15 cellular contexts compared by ENCODE assay signal in genomic region chr15:66422347-66422746, GRCh38. TPM values are rescaled to one million over a fixed set of nuclear protein-coding genes. Genes with fewer than 3 reads are reported as not detected.
A peak's percentile ranks its signal among the peaks of the same experiment; 100 is the strongest.
DNase-seq lines count a peak whose midpoint lies in the region; ATAC-seq and TF ChIP-seq lines count a peak whose summit lies in the region.
"Had no signal": no experiment of that assay in that cellular context is flagged by ENCODE, and none has a peak within 500 bp of the region (broad histone marks: within the 10 kb centered on the region; RNA-seq: fewer than 3 reads in every experiment).

No MANE protein-coding gene starts in this region.

- no peaks in the 10 kb centered on the region for H3K9me3 Mint-ChIP-seq in CD4-positive, alpha-beta T cell
- no peaks in the 10 kb centered on the region for H3K9me3 Mint-ChIP-seq in H9
- no peaks in the 10 kb centered on the region for H3K9me3 Mint-ChIP-seq in central memory CD8-positive, alpha-beta T cell
- peaks cover 0 to 11% (median 2%) of the 10 kb centered on the region in 11 donors for H3K9me3 Mint-ChIP-seq in naive thymus-derived CD4-positive, alpha-beta T cell

- no peak overlapping the region for H3K4me3 Mint-ChIP-seq in CD4-positive, alpha-beta T cell
- H3K4me3 Mint-ChIP-seq in H9 = no peak overlapping the region
- no peak overlapping the region for H3K4me3 Mint-ChIP-seq in central memory CD8-positive, alpha-beta T cell
- peak overlapping the region in 4 of 10 donors; percentile 11 to 43 (median 20) for H3K4me3 Mint-ChIP-seq in naive thymus-derived CD4-positive, alpha-beta T cell
- H3K4me3 Mint-ChIP-seq: B cell; CD8-positive, alpha-beta memory T cell had no signal

- no CpG with 5 or more reads among the region's 4 CpGs for WGBS in H9 (ENCODE audit: extremely low coverage, insufficient read length, low lambda C conversion rate)
- WGBS in psoas muscle, 3 donors = 93 to 95% (median 93%) methylated on average over 4 of the region's 4 CpGs
- 95% methylated on average over 4 of the region's 4 CpGs for WGBS in sigmoid colon, 2 donors

- H3T11ph ChIP-seq in H9 (ENCODE audit: low read length) = no peak overlapping the region

- peaks cover 61% of the 10 kb centered on the region for H3K4me1 Mint-ChIP-seq in CD4-positive, alpha-beta T cell (ENCODE audit: low read depth)
- peaks cover 26 to 29% of the 10 kb centered on the region in 2 experiments for H3K4me1 Mint-ChIP-seq in H9
- H3K4me1 Mint-ChIP-seq in central memory CD8-positive, alpha-beta T cell = peaks cover 53% of the 10 kb centered on the region
- H3K4me1 Mint-ChIP-seq in naive thymus-derived CD4-positive, alpha-beta T cell = peaks cover 44 to 71% (median 59%) of the 10 kb centered on the region in 7 donors

- no peak overlapping the region for H2AK5ac ChIP-seq in H9 (ENCODE audit: insufficient read length, low read length)

- peaks cover 13% of the 10 kb centered on the region for H3K4me1 ChIP-seq in H9 (ENCODE audit: insufficient read depth, low read length)
- peaks cover 0 to 6% of the 10 kb centered on the region in 2 donors for H3K4me1 ChIP-seq in naive thymus-derived CD4-positive, alpha-beta T cell (ENCODE audit: control insufficient read depth in 2 of 2, insufficient read depth in 2 of 2, low read length in 2 of 2)
- peaks cover 5% of the 10 kb centered on the region for H3K4me1 ChIP-seq in psoas muscle
- H3K4me1 ChIP-seq in sigmoid colon = peaks cover 0 to 5% (median 0%) of the 10 kb centered on the region in 4 donors

- H3K9me3 ChIP-seq in CD4-positive, alpha-beta T cell (ENCODE audit: control insufficient read depth, low read length) = no peaks in the 10 kb centered on the region
- no peaks in the 10 kb centered on the region for H3K9me3 ChIP-seq in H9 (ENCODE audit: control insufficient read depth, low read depth, low read length)
- H3K9me3 ChIP-seq in naive thymus-derived CD4-positive, alpha-beta T cell (ENCODE audit: control insufficient read depth in 2 of 3, low read length in 3 of 3) = no peaks in the 10 kb centered on the region
- H3K9me3 ChIP-seq in psoas muscle = no peaks in the 10 kb centered on the region
- H3K9me3 ChIP-seq in sigmoid colon = no peaks in the 10 kb centered on the region

- H4K91ac ChIP-seq in H9 (ENCODE audit: insufficient read length, low read depth, low read length) = no peak overlapping the region

- H2BK12ac ChIP-seq in H9 (ENCODE audit: insufficient read length, low read depth, low read length) = no peak overlapping the region

- TF ChIP-seq CTCF in CD4-positive, alpha-beta T cell (IDR thresholded peaks at IDR 0.05) = no peak
- TF ChIP-seq CTCF in H9 (conservative IDR thresholded peaks at IDR 0.05) (no peak), psoas muscle (IDR thresholded peaks at IDR 0.05) (no peak), sigmoid colon (IDR thresholded peaks at IDR 0.05) (no peak)

- H2AFZ ChIP-seq in H9 (ENCODE audit: low read length) = no peak overlapping the region

- CTCF ChIA-PET in CD4-positive, alpha-beta T cell (lab: Charles Lee) = no interaction called here
- CTCF ChIA-PET in naive thymus-derived CD4-positive, alpha-beta T cell (lab: Charles Lee) = no interaction called here

- ATAC-seq in CD4-positive, alpha-beta T cell (ENCODE audit: poor library complexity) = no peak
- ATAC-seq in central memory CD8-positive, alpha-beta T cell (replicated peaks; ENCODE audit: extremely low read depth, poor library complexity, severe bottlenecking) = no peak
- ATAC-seq in naive thymus-derived CD4-positive, alpha-beta T cell = no peak
- ATAC-seq in psoas muscle (no peak), GM18858 (IDR thresholded peaks at IDR 0.05; ENCODE audit: unreplicated experiment) (no peak)

- intact Hi-C loops in CD4-positive, alpha-beta T cell (cut with DNase I, micrococcal nuclease) = loop anchor here in 1 of 2 experiments (5.0 kb wide), 1 partner anchor 35 kb away; the partner anchor contains the start of gene MAP2K1
- intact Hi-C loops in naive thymus-derived CD4-positive, alpha-beta T cell (cut with micrococcal nuclease) = loop anchor here in 1 of 2 donors (5.0 kb wide), 1 partner anchor 35 kb away; the partner anchor contains the start of gene MAP2K1
- intact Hi-C loops in psoas muscle (cut with DNase I) = no loop called here
- intact Hi-C loops in sigmoid colon (cut with DNase I) = no loop called here

- H3K36me3 ChIP-seq in naive thymus-derived CD4-positive, alpha-beta T cell (ENCODE audit: control insufficient read depth in 2 of 3, insufficient read depth in 3 of 3, low read length in 3 of 3) = no peaks in the 10 kb centered on the region
- H3K36me3 ChIP-seq in psoas muscle (ENCODE audit: insufficient read depth in 1 of 2, low read depth in 1 of 2) (no peaks in the 10 kb centered on the region), sigmoid colon (no peaks in the 10 kb centered on the region)
- H3K36me3 ChIP-seq: HAP-1 had no signal

- no peaks in the 10 kb centered on the region for H3K27me3 Mint-ChIP-seq in CD4-positive, alpha-beta T cell
- H3K27me3 Mint-ChIP-seq in H9 (ENCODE audit: low read depth) = no peaks in the 10 kb centered on the region
- H3K27me3 Mint-ChIP-seq in central memory CD8-positive, alpha-beta T cell = no peaks in the 10 kb centered on the region
- no peaks in the 10 kb centered on the region for H3K27me3 Mint-ChIP-seq in naive thymus-derived CD4-positive, alpha-beta T cell
- H3K27me3 Mint-ChIP-seq: B cell; CD8-positive, alpha-beta memory T cell had no signal

- no peak overlapping the region for H3K23ac ChIP-seq in H9 (ENCODE audit: insufficient read length, low read depth, low read length)

- no peak overlapping the region for H2BK20ac ChIP-seq in H9 (ENCODE audit: low read depth, low read length, poor library complexity, severe bottlenecking)

- H4K8ac ChIP-seq in H9 (replicated peaks; ENCODE audit: insufficient read length, low read depth, low read length) = no peak overlapping the region

- H3K4me3 ChIP-seq in naive thymus-derived CD4-positive, alpha-beta T cell (ENCODE audit: low read length) = no peak overlapping the region
- H3K4me3 ChIP-seq in psoas muscle (no peak overlapping the region), sigmoid colon (no peak overlapping the region)
- H3K4me3 ChIP-seq: BLaER1 treated with 17β-estradiol and CSF1 and Interleukin-3, amounts not matched to agents 10 nM and 100 nM; HAP-1 had no signal

- peaks cover 14% of the 10 kb centered on the region for H3K36me3 Mint-ChIP-seq in CD4-positive, alpha-beta T cell (ENCODE audit: low read depth)
- peaks cover 0 to 2% (median 0%) of the 10 kb centered on the region in 3 experiments; a peak in 2 of 7 replicates for H3K36me3 Mint-ChIP-seq in H9 (ENCODE audit: insufficient read depth in 1 of 3, low read depth in 3 of 3)
- H3K36me3 Mint-ChIP-seq in central memory CD8-positive, alpha-beta T cell (ENCODE audit: insufficient read depth) = peaks cover 3% of the 10 kb centered on the region
- H3K36me3 Mint-ChIP-seq in naive thymus-derived CD4-positive, alpha-beta T cell = peaks cover 4 to 31% (median 10%) of the 10 kb centered on the region in 5 donors

- H3K9ac ChIP-seq in H9 (ENCODE audit: extremely low read depth, insufficient read length, low read length) = no peak overlapping the region
- H3K9ac ChIP-seq: BLaER1 treated with 17β-estradiol and CSF1 and Interleukin-3, amounts not matched to agents 10 nM and 100 nM had no signal

- H3K4me2 ChIP-seq in H9 (ENCODE audit: insufficient read depth, insufficient read length, low read length) = no peak overlapping the region
- H3K4me2 ChIP-seq: BLaER1 treated with 17β-estradiol and CSF1 and Interleukin-3, amounts not matched to agents 10 nM and 100 nM had no signal

- no peak overlapping the region for H4K5ac ChIP-seq in H9 (ENCODE audit: insufficient read length, low read depth, low read length)

- DNase-seq in CD4-positive, alpha-beta T cell = no peak
- DNase-seq in H9 (no peak), psoas muscle (no peak), sigmoid colon (no peak)
- no peak for DNase-seq in central memory CD8-positive, alpha-beta T cell (ENCODE audit: low spot score in 2 of 2)
- no peak for DNase-seq in naive thymus-derived CD4-positive, alpha-beta T cell
- DNase-seq: CD8-positive, alpha-beta memory T cell; COR-L47; DMS 273 treated with DMSO at 0.1 percent for 48 hours; DMS53; GDM1 had no signal

- H3K79me1 ChIP-seq in H9 (ENCODE audit: insufficient read depth, low read depth, low read length, poor library complexity, severe bottlenecking) = peaks cover 7% of the 10 kb centered on the region

- no peak for TF ChIP-seq EP300 in sigmoid colon (IDR thresholded peaks at IDR 0.05)

- H3K27ac Mint-ChIP-seq in CD4-positive, alpha-beta T cell = peak overlapping the region; percentile 50
- H3K27ac Mint-ChIP-seq in H9 = peak overlapping the region in 2 of 3 experiments; percentile 1 to 2; a peak in 1 of 7 replicates
- peak overlapping the region; percentile 45 for H3K27ac Mint-ChIP-seq in central memory CD8-positive, alpha-beta T cell (ENCODE audit: low read depth)
- peak overlapping the region in 5 of 9 donors; percentile 0 to 47 (median 16) for H3K27ac Mint-ChIP-seq in naive thymus-derived CD4-positive, alpha-beta T cell
- H3K27ac Mint-ChIP-seq: B cell had no signal

- no peak overlapping the region for H2BK5ac ChIP-seq in H9 (ENCODE audit: insufficient read length, low read length)

- H3K23me2 ChIP-seq in H9 (ENCODE audit: insufficient read length, low read depth, low read length, poor library complexity, severe bottlenecking) = no peaks in the 10 kb centered on the region

- no peak overlapping the region for H3K4ac ChIP-seq in H9 (ENCODE audit: low read depth, low read length)

- no peak overlapping the region for H2BK15ac ChIP-seq in H9 (ENCODE audit: low read depth, low read length)

- H4K20me1 ChIP-seq in H9 (ENCODE audit: control insufficient read depth, insufficient read depth, insufficient read length) = no peaks in the 10 kb centered on the region

- no peak for TF ChIP-seq POLR2A in sigmoid colon (IDR thresholded peaks at IDR 0.05)

- H3K14ac ChIP-seq in H9 (ENCODE audit: insufficient read depth, low read length) = no peak overlapping the region

- no peak overlapping the region for H2BK120ac ChIP-seq in H9 (ENCODE audit: low read depth, low read length, poor library complexity, severe bottlenecking)

- POLR2A ChIA-PET in CD4-positive, alpha-beta T cell (lab: Charles Lee) = no interaction called here
- POLR2A ChIA-PET in naive thymus-derived CD4-positive, alpha-beta T cell (lab: Charles Lee) = no interaction called here

- H3K18ac ChIP-seq in H9 (ENCODE audit: insufficient read length, low read depth, low read length) = no peak overlapping the region

- no peak overlapping the region for H3K56ac ChIP-seq in H9 (ENCODE audit: insufficient read length, low read depth, low read length)

- H3K27me3 ChIP-seq in CD4-positive, alpha-beta T cell (ENCODE audit: control insufficient read depth, insufficient read depth, low read length) = no peaks in the 10 kb centered on the region
- H3K27me3 ChIP-seq in H9 (ENCODE audit: insufficient read depth, low read length) (no peaks in the 10 kb centered on the region), psoas muscle (ENCODE audit: insufficient read depth in 3 of 3, low read length in 2 of 3) (no peaks in the 10 kb centered on the region), sigmoid colon (no peaks in the 10 kb centered on the region)
- no peaks in the 10 kb centered on the region for H3K27me3 ChIP-seq in naive thymus-derived CD4-positive, alpha-beta T cell (ENCODE audit: control insufficient read depth in 2 of 2, insufficient read depth in 2 of 2, low read length in 2 of 2)
- H3K27me3 ChIP-seq: BLaER1 treated with 17β-estradiol and CSF1 and Interleukin-3, amounts not matched to agents 10 nM and 100 nM had no signal

- H3K27ac ChIP-seq in CD4-positive, alpha-beta T cell (ENCODE audit: low read depth, low read length) = no peak overlapping the region
- no peak overlapping the region for H3K27ac ChIP-seq in H9 (ENCODE audit: insufficient read length, low read depth, low read length)
- no peak overlapping the region for H3K27ac ChIP-seq in naive thymus-derived CD4-positive, alpha-beta T cell (ENCODE audit: low read depth, low read length)
- no peak overlapping the region for H3K27ac ChIP-seq in psoas muscle
- H3K27ac ChIP-seq in sigmoid colon = no peak overlapping the region
- H3K27ac ChIP-seq: BLaER1 treated with 17β-estradiol and CSF1 and Interleukin-3, amounts not matched to agents 10 nM and 100 nM had no signal

- peaks cover 13% of the 10 kb centered on the region; the same call in 1 of the 2 replicates for H3K79me2 ChIP-seq in H9 (ENCODE audit: insufficient read depth, low read length)

RNA-seq across cellular contexts. Expression of gene MAP2K1, which starts 35.6 kb away (rescaled TPM):
- total RNA-seq in CD4-positive, alpha-beta T cell = 10 to 100 TPM; 33.8 to 34.7 TPM
- total RNA-seq in H9 (2021) = 50.4 and 50.8 TPM in 2 replicates
- total RNA-seq in naive thymus-derived CD4-positive, alpha-beta T cell = 10 to 100 TPM; 37.7 to 97.2 (median 47.5) TPM
- polyA plus RNA-seq in naive thymus-derived CD4-positive, alpha-beta T cell = 10 to 100 TPM; 37.2 to 45.0 TPM
- 10 to 100 TPM; 56.3 to 90.0 (median 64.8) TPM for total RNA-seq in psoas muscle
- polyA plus RNA-seq in psoas muscle = 100 to 1,000 TPM in 1 of 3 donors, 10 to 100 TPM in 2; 66.9 to 135 (median 84.7) TPM
- 10 to 100 TPM; 21.0 to 32.8 (median 25.7) TPM for total RNA-seq in sigmoid colon
- 10 to 100 TPM; 19.8 to 38.8 (median 36.8) TPM for polyA plus RNA-seq in sigmoid colon
